ENCODE assay signal across 16 cellular contexts in the genomic region with DNA sequence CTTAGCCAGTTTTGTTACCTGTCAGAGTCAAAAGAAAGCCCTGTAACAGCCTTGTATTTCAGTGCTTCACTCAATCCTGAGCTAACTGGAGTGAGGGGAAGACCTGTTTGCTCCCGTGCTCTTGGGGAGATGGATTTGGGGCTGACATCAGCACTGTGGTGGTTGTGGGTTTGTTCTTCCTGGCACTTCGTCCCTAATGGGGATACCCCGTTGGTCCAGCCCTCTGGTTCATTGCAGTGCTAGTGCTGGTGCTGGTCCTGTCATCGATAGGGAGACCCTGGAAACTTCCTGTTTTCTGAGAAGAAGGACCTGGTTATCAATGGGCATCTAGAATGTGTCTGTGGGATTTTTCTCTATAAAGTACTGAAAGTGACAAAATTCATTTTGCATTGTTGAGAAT.
"Had no signal": no experiment of that assay in that cellular context is flagged by ENCODE, and none has a peak within 500 bp of the region (broad histone marks: within the 10 kb centered on the region; RNA-seq: fewer than 3 reads in every experiment).

No MANE protein-coding gene starts in this region.

- H3K27me3 ChIP-seq: foreskin keratinocyte, neural progenitor cell, sigmoid colon, spleen had no signal

- H3K4me3 ChIP-seq: neural progenitor cell, psoas muscle had no signal

- H3K9ac ChIP-seq: neural progenitor cell had no signal

- H3K9me3 ChIP-seq: psoas muscle, sigmoid colon, spleen, thoracic aorta had no signal

- FAIRE-seq: TTC549 had no signal

- H3K36me3 ChIP-seq: neural progenitor cell, sigmoid colon, spleen, thoracic aorta had no signal

- H3K27ac ChIP-seq: foreskin keratinocyte, neural progenitor cell, psoas muscle, spleen, thoracic aorta had no signal

- H2AFZ ChIP-seq: neural progenitor cell had no signal

- ATAC-seq: foreskin keratinocyte, psoas muscle had no signal

- H3K4me2 ChIP-seq: neural progenitor cell had no signal

- DNase-seq: activated CD4-positive, CD25-positive, alpha-beta regulatory T cell treated with anti-CD3 and anti-CD28 coated beads, Interleukin-2, amount 50 U/mL, for 72 hours; activated naive CD4-positive, alpha-beta T cell; activated T-cell treated with anti-CD3 and anti-CD28 coated beads for 4 hours; aorta; cerebellar nuclear complex; effector CD8-positive, alpha-beta T cell; foreskin keratinocyte; immature natural killer cell; naive B cell; psoas muscle; sigmoid colon; spleen; T-helper 2 cell had no signal
